Comparison of ENCODE assay signal across 8 cellular contexts in the genomic region with DNA sequence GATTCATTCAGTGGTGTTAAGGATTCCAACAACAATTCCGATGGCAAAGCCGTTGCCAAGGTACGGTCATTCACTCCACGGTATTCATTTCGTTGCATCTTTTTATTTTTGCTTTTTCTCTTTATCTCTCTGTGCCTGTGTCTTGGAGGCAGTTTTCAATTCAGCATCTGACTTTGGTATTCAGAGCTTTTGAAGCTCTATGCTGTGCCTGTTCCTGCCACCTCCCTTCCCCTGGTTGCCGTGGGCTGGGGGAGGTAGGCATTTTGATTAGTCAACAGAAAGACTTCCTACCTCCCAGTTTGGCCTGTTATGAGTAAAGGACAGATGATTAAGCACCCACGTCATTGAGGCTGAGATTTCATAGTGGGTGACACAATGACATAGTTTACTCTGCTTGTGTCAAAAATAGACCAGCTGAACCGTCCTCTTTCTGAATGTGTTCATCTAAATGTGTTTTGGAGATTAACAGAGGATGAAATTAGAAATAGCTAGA.
A peak's percentile ranks its signal among the peaks of the same experiment; 100 is the strongest.
DNase-seq lines count a peak whose midpoint lies in the region; ATAC-seq and TF ChIP-seq lines count a peak whose summit lies in the region.

No MANE protein-coding gene starts in this region.

- peak overlapping the region; percentile 81 to 94 (median 88) for H3K4me3 Mint-ChIP-seq in naive thymus-derived CD4-positive, alpha-beta T cell

- peaks cover 0 to 4% (median 0%) of the 10 kb centered on the region in 11 donors for H3K9me3 Mint-ChIP-seq in naive thymus-derived CD4-positive, alpha-beta T cell

- H3K4me1 ChIP-seq in effector memory CD4-positive, alpha-beta T cell (ENCODE audit: control insufficient read depth, insufficient read depth, low read length, poor library complexity, severe bottlenecking), result peaks cover 51% of the 10 kb centered on the region
- H3K4me1 ChIP-seq in naive thymus-derived CD4-positive, alpha-beta T cell (ENCODE audit: control insufficient read depth in 2 of 2, insufficient read depth in 2 of 2, low read length in 2 of 2), result peaks cover 59 to 63% of the 10 kb centered on the region in 2 donors

- H3K4me1 Mint-ChIP-seq in naive thymus-derived CD4-positive, alpha-beta T cell, result peaks cover 60 to 99% (median 96%) of the 10 kb centered on the region in 7 donors

- H3K4me3 ChIP-seq in effector memory CD4-positive, alpha-beta T cell (ENCODE audit: insufficient read depth, low read depth, low read length, poor library complexity, severe bottlenecking), result peak overlapping the region; percentile 70
- H3K4me3 ChIP-seq in naive thymus-derived CD4-positive, alpha-beta T cell (ENCODE audit: low read length), result peak overlapping the region; percentile 62

- H3K9me3 ChIP-seq in effector memory CD4-positive, alpha-beta T cell (ENCODE audit: control insufficient read depth, low read length), result no peaks in the 10 kb centered on the region
- H3K9me3 ChIP-seq in naive thymus-derived CD4-positive, alpha-beta T cell (ENCODE audit: control insufficient read depth in 2 of 3, low read length in 3 of 3), result no peaks in the 10 kb centered on the region

- POLR2A ChIA-PET in naive thymus-derived CD4-positive, alpha-beta T cell (lab: Charles Lee), result interaction anchor here (0.7 to 7.3 kb wide), 10 partner anchors 9 to 193 kb away, joined by 3 to 86 read pairs (median 6); a partner anchor contains a TSS

- CTCF ChIA-PET in naive thymus-derived CD4-positive, alpha-beta T cell (lab: Charles Lee), result interaction anchor here (1.3 to 3.6 kb wide), 4 partner anchors 12 to 194 kb away, joined by 5 to 47 read pairs (median 12); no protein-coding TSS in a partner anchor

- peaks cover 8 to 64% (median 41%) of the 10 kb centered on the region in 5 donors for H3K36me3 Mint-ChIP-seq in naive thymus-derived CD4-positive, alpha-beta T cell

- DNase-seq in AG09319 (ENCODE audit: extremely low read depth, low read depth), result peak; percentile 70
- peak; percentile 76 to 81 for DNase-seq in activated CD4-positive, alpha-beta T cell treated with anti-CD3 and anti-CD28 coated beads, Interleukin-2, amount 50 U/mL, for 4 hours
- DNase-seq in effector memory CD4-positive, alpha-beta T cell, result peak; percentile 42 to 75 (median 64)
- peak; percentile 25 to 88 (median 78) for DNase-seq in naive thymus-derived CD4-positive, alpha-beta T cell
- peak; percentile 72 for DNase-seq in stimulated activated naive CD8-positive, alpha-beta T cell treated with anti-CD3 and anti-CD28 coated beads, Interleukin-15, Interleukin-2, amounts not matched to agents 100 U/mL and 50 U/mL, for 24 hours
- no peak for DNase-seq in erythroblast (lab: John Stamatoyannopoulos, UW)

- no peaks in the 10 kb centered on the region for H3K27me3 Mint-ChIP-seq in naive thymus-derived CD4-positive, alpha-beta T cell

- H3K27ac Mint-ChIP-seq in naive thymus-derived CD4-positive, alpha-beta T cell, result peak overlapping the region; percentile 91 to 100 (median 96)

- no peak for TF ChIP-seq CTCF in AG09319 (IDR thresholded peaks at IDR 0.05; ENCODE audit: low read depth, low read length)

- peaks cover 14% of the 10 kb centered on the region for H3K36me3 ChIP-seq in effector memory CD4-positive, alpha-beta T cell (ENCODE audit: control insufficient read depth, insufficient read depth, low read length)
- H3K36me3 ChIP-seq in naive thymus-derived CD4-positive, alpha-beta T cell (ENCODE audit: control insufficient read depth in 2 of 3, insufficient read depth in 3 of 3, low read length in 3 of 3), result peaks cover 0 to 11% (median 7%) of the 10 kb centered on the region in 3 experiments

- TF ChIP-seq POLR2A in erythroblast (IDR thresholded peaks at IDR 0.05; ENCODE audit: low read length), result no peak

- peak overlapping the region; percentile 87 for H3K27ac ChIP-seq in effector memory CD4-positive, alpha-beta T cell (ENCODE audit: insufficient read depth, low read length, poor library complexity, severe bottlenecking)
- H3K27ac ChIP-seq in naive thymus-derived CD4-positive, alpha-beta T cell (ENCODE audit: low read depth, low read length), result peak overlapping the region; percentile 77

- no peaks in the 10 kb centered on the region for H3K27me3 ChIP-seq in effector memory CD4-positive, alpha-beta T cell (replicated peaks; ENCODE audit: control insufficient read depth, insufficient read depth, low read length, poor library complexity, severe bottlenecking)
- no peaks in the 10 kb centered on the region for H3K27me3 ChIP-seq in naive thymus-derived CD4-positive, alpha-beta T cell (ENCODE audit: control insufficient read depth in 2 of 2, insufficient read depth in 2 of 2, low read length in 2 of 2)

- ATAC-seq in GM19397 (IDR thresholded peaks at IDR 0.05; ENCODE audit: unreplicated experiment), result peak; percentile 35
- peak; percentile 37 for ATAC-seq in HG03571 (IDR thresholded peaks at IDR 0.05; ENCODE audit: unreplicated experiment)
- peak; percentile 86 for ATAC-seq in naive thymus-derived CD4-positive, alpha-beta T cell
- ATAC-seq in stimulated activated naive CD8-positive, alpha-beta T cell treated with anti-CD3 and anti-CD28 coated beads, Interleukin-15, Interleukin-2, amounts not matched to agents 100 U/mL and 50 U/mL, for 24 hours, result peak; percentile 55

- intact Hi-C loops in naive thymus-derived CD4-positive, alpha-beta T cell (cut with micrococcal nuclease), result loop anchor here (1.0 kb wide), 9 partner anchors 9 to 765 kb away; a partner anchor contains a TSS

Comparison
In these comparisons a context has a peak if more than half of its experiments do, and no peak if none do; other contexts are left out.
1. DNase-seq: peak in AG09319 (single experiment), activated CD4-positive, alpha-beta T cell treated with anti-CD3 and anti-CD28 coated beads, Interleukin-2, amount 50 U/mL, for 4 hours (2 of 2), effector memory CD4-positive, alpha-beta T cell (3 of 3), naive thymus-derived CD4-positive, alpha-beta T cell (9 of 9) and stimulated activated naive CD8-positive, alpha-beta T cell treated with anti-CD3 and anti-CD28 coated beads, Interleukin-15, Interleukin-2, amounts not matched to agents 100 U/mL and 50 U/mL, for 24 hours (single experiment); none in erythroblast (0 of 2).
2. ATAC-seq: peak in every context shown above with its lines; median percentile 86 in naive thymus-derived CD4-positive, alpha-beta T cell; 55 in stimulated activated naive CD8-positive, alpha-beta T cell treated with anti-CD3 and anti-CD28 coated beads, Interleukin-15, Interleukin-2, amounts not matched to agents 100 U/mL and 50 U/mL, for 24 hours; 37 in HG03571; 35 in GM19397.